Comparison of ENCODE assay signal across 16 cellular contexts in the genomic region with DNA sequence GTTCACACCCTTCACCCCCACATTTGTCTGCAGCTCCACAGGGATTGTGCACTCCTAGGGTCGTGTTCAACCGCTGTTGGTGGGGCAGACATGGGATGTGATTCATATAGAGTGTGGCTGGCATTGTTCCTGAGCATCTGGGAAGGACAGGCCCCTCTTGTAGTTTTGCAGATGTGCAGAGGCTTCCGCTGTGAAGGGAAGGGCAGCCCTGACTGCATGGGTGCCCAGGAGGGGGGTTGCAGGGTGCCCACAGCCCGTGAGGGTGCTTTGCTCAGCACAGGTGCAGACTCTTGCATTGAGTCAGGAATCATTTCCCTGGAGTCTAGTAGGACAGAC. TPM values are rescaled to one million over a fixed set of nuclear protein-coding genes. Genes with fewer than 3 reads are reported as not detected.
A peak's percentile ranks its signal among the peaks of the same experiment; 100 is the strongest.
DNase-seq lines count a peak whose midpoint lies in the region; TF ChIP-seq lines count a peak whose summit lies in the region.
"Had no signal": no experiment of that assay in that cellular context is flagged by ENCODE, and none has a peak within 500 bp of the region (broad histone marks: within the 10 kb centered on the region; RNA-seq: fewer than 3 reads in every experiment).

No MANE protein-coding gene starts in this region.

- TF ChIP-seq CTCF in CD14-positive monocyte (IDR thresholded peaks at IDR 0.05): no peak
- no peak for TF ChIP-seq CTCF in HFF-Myc (IDR thresholded peaks at IDR 0.05; ENCODE audit: low read depth, low read length, missing control alignments)
- TF ChIP-seq CTCF in chondrocyte (IDR thresholded peaks at IDR 0.05): no peak
- TF ChIP-seq CTCF in progenitor cell of endocrine pancreas (IDR thresholded peaks at IDR 0.05; ENCODE audit: unreplicated experiment): no peak

- H3K36me3 Mint-ChIP-seq in CD14-positive monocyte: no peaks in the 10 kb centered on the region
- no peaks in the 10 kb centered on the region for H3K36me3 Mint-ChIP-seq in chondrocyte (ENCODE audit: low read depth)
- no peaks in the 10 kb centered on the region for H3K36me3 Mint-ChIP-seq in progenitor cell of endocrine pancreas (ENCODE audit: insufficient read depth)

- DNase-seq in CD14-positive monocyte (ENCODE audit: low spot score) (peak; percentile 7), HFF-Myc (ENCODE audit: extremely low read depth, low read depth) (peak; percentile 5), chondrocyte (ENCODE audit: low spot score) (peak; percentile 57), progenitor cell of endocrine pancreas (ENCODE audit: low spot score, unreplicated experiment) (no peak), NCI-H2029 (lab: John Stamatoyannopoulos, UW) (no peak), DMS 273 treated with DMSO at 0.1 percent for 48 hours (lab: John Stamatoyannopoulos, UW) (no peak), germinal center (ENCODE audit: low spot score) (no peak), SKM-1 (lab: John Stamatoyannopoulos, UW; ENCODE audit: unreplicated experiment) (no peak)
- DNase-seq: ACHN; CD4-positive, alpha-beta T cell; DMS153; DMS79 treated with DMSO at 0.1 percent for 48 hours; EL; H7 had no signal

- intact Hi-C loops in CD14-positive monocyte (cut with micrococcal nuclease): no loop called here

- H3K9me3 Mint-ChIP-seq in CD14-positive monocyte: no peaks in the 10 kb centered on the region
- H3K9me3 Mint-ChIP-seq in chondrocyte (ENCODE audit: low read depth): no peaks in the 10 kb centered on the region
- H3K9me3 Mint-ChIP-seq in progenitor cell of endocrine pancreas (ENCODE audit: low read depth): no peaks in the 10 kb centered on the region
- H3K9me3 Mint-ChIP-seq: CD4-positive, alpha-beta T cell; GM23338 had no signal

- H3K4me3 ChIP-seq in HFF-Myc (replicated peaks; ENCODE audit: low read depth, low read length): no peak overlapping the region
- H3K4me3 ChIP-seq: BLaER1 treated with 17β-estradiol and CSF1 and Interleukin-3, amounts not matched to agents 10 nM and 100 nM; GM23338 had no signal

- no peak overlapping the region for H3K4me3 Mint-ChIP-seq in CD14-positive monocyte
- H3K4me3 Mint-ChIP-seq in chondrocyte (ENCODE audit: unreplicated experiment): no peak overlapping the region
- no peak overlapping the region for H3K4me3 Mint-ChIP-seq in progenitor cell of endocrine pancreas (ENCODE audit: low read depth)
- H3K4me3 Mint-ChIP-seq: CD4-positive, alpha-beta T cell; GM23338 had no signal

- no peaks in the 10 kb centered on the region for H3K4me1 Mint-ChIP-seq in CD14-positive monocyte
- H3K4me1 Mint-ChIP-seq in chondrocyte (ENCODE audit: low read depth): no peaks in the 10 kb centered on the region
- no peaks in the 10 kb centered on the region for H3K4me1 Mint-ChIP-seq in progenitor cell of endocrine pancreas (ENCODE audit: low read depth)
- H3K4me1 Mint-ChIP-seq: GM23338 had no signal

- H3K27ac Mint-ChIP-seq in CD14-positive monocyte (no peak overlapping the region), chondrocyte (ENCODE audit: unreplicated experiment) (no peak overlapping the region), progenitor cell of endocrine pancreas (peak overlapping the region; percentile 49)
- H3K27ac Mint-ChIP-seq: CD4-positive, alpha-beta T cell; GM23338 had no signal

- H3K27me3 Mint-ChIP-seq in CD14-positive monocyte (ENCODE audit: low read depth in 3 of 3) (peaks cover 19 to 33% (median 21%) of the 10 kb centered on the region in 3 donors), chondrocyte (ENCODE audit: low read depth) (peaks cover 47% of the 10 kb centered on the region), progenitor cell of endocrine pancreas (peaks cover 28% of the 10 kb centered on the region)

RNA-seq across cellular contexts. Expression of a gene that starts 30.2 kb away (rescaled TPM):
- polyA plus RNA-seq in CD14-positive monocyte: not detected
- total RNA-seq in chondrocyte: 0.18 TPM in 1 of 3 replicates, not detected in the others
- total RNA-seq in progenitor cell of endocrine pancreas: 12.5 and 16.2 TPM in 2 replicates
- total RNA-seq: CD4-positive, alpha-beta T cell; GM23338; H7 had no signal
- polyA plus RNA-seq: GM23338 had no signal

Comparison
In these comparisons a context has a peak if more than half of its experiments do, and no peak if none do; other contexts are left out.
1. DNase-seq: peak in CD14-positive monocyte (single experiment), HFF-Myc (single experiment) and chondrocyte (single experiment); none in progenitor cell of endocrine pancreas (single experiment), NCI-H2029 (single experiment), DMS 273 treated with DMSO at 0.1 percent for 48 hours (single experiment), germinal center (single experiment) and SKM-1 (single experiment).
2. RNA of a gene that starts 30.2 kb away (total RNA-seq): 12.5 to 16.2 TPM in progenitor cell of endocrine pancreas; 0.18 TPM in chondrocyte; every median in the first group is over 10 times any median in the second.